Comparison of ENCODE assay signal across 9 cellular contexts in the genomic region with DNA sequence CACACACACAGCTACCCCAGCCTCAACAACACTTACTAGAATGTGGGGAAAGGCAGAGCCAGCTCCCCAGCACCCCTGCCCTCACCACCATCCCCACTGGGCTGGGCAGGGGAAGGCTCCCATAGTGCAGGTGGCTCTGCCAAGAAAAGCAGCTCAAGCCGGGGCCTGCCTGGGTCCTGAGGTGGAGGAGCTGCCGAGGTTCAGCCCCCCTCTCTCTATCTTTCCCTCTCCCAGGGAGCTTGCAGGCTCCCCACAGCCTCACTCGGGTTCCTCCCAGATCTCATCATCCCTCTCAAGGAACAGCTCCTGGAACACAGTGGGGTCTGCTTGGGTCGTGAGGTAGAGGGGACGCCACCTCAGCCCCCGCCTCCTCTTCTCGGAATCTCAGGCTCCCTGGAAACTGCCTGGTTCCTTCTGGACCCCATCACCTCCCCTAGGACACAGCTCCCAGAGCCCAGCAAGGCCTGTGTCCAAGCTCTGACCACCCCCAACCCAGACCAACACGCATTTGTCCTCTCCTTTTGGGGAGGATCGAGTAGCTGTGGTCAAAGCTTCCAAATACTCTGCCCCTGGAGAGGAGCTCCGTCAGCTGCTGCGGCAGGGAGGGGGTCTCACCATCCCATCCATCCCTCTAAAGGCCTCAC. TPM values are rescaled to one million over a fixed set of nuclear protein-coding genes. Genes with fewer than 3 reads are reported as not detected.
A peak's percentile ranks its signal among the peaks of the same experiment; 100 is the strongest.
DNase-seq lines count a peak whose midpoint lies in the region; ATAC-seq, FAIRE-seq and TF ChIP-seq lines count a peak whose summit lies in the region.
"Had no signal": no experiment of that assay in that cellular context is flagged by ENCODE, and none has a peak within 500 bp of the region (broad histone marks: within the 10 kb centered on the region; RNA-seq: fewer than 3 reads in every experiment).

No MANE protein-coding gene starts in this region.

- CTCF ChIA-PET in H1 (lab: Charles Lee; ENCODE audit: partially characterized antibody), result interaction anchor here (0.5 to 15.9 kb wide), 9 partner anchors 10 to 176 kb away, joined by 3 to 224 read pairs (median 36); partner anchors contain the start of genes S100A1, S100A13 and S100A6

- no peaks in the 10 kb centered on the region for H3K79me2 ChIP-seq in H1 (ENCODE audit: control insufficient read depth in 1 of 2, insufficient read depth in 2 of 2, low read length in 2 of 2)

- 0 out of 2 replicates have a peak overlapping the region, but pooled peaks have one; percentile 43 for H2BK20ac ChIP-seq in H1 (ENCODE audit: low read length)

- H4K8ac ChIP-seq in H1 (ENCODE audit: extremely low read depth, insufficient read depth, low read length), result no peak overlapping the region

- peak overlapping the region; percentile 79; the same call in 1 of the 2 replicates for H2BK5ac ChIP-seq in H1 (ENCODE audit: low read depth, low read length)

- H2AK5ac ChIP-seq in H1 (ENCODE audit: low read depth, low read length), result no peak overlapping the region

- H3K9ac ChIP-seq in HUES6 (ENCODE audit: low read length) (peak overlapping the region; percentile 5), H1 (replicated peaks in 1 of 4; ENCODE audit: extremely low read depth in 1 of 4, low read depth in 3 of 4, low read length in 3 of 4) (no peak overlapping the region), subcutaneous abdominal adipose tissue (ENCODE audit: low read length in 5 of 5) (peak overlapping the region; percentile 39 to 95 (median 77))

- peaks cover 3% of the 10 kb centered on the region for H3K23me2 ChIP-seq in H1 (ENCODE audit: low read depth, low read length)

- peak overlapping the region; percentile 75 for H3K18ac ChIP-seq in H1 (ENCODE audit: extremely low read depth, low read length)

- TF ChIP-seq RAD21 in H1 (IDR thresholded peaks at IDR 0.05 in 1 of 2, conservative IDR thresholded peaks at IDR 0.05 in 1 of 2; ENCODE audit: low read depth in 2 of 2, low read length in 2 of 2), result no peak

- TF ChIP-seq POLR2A in H1 (IDR thresholded peaks at IDR 0.05; ENCODE audit: control extremely low read depth in 1 of 2, low read depth in 2 of 2, low read length in 2 of 2), result no peak

- peak overlapping the region; percentile 59 to 77 for H3K4me2 ChIP-seq in H1 (ENCODE audit: insufficient read depth in 1 of 2, low read depth in 2 of 2, low read length in 2 of 2)

- no peaks in the 10 kb centered on the region for H3K79me1 ChIP-seq in H1 (ENCODE audit: low read depth, low read length)

- H3K36me3 ChIP-seq in HUES6 (ENCODE audit: control insufficient read depth, insufficient read depth, low read length) (no peaks in the 10 kb centered on the region), H1 (ENCODE audit: control insufficient read depth in 2 of 4, insufficient read depth in 4 of 4, low read length in 3 of 4) (no peaks in the 10 kb centered on the region), lower lobe of right lung (peaks cover 6% of the 10 kb centered on the region), subcutaneous abdominal adipose tissue (ENCODE audit: control insufficient read depth in 5 of 5, insufficient read depth in 5 of 5, low read length in 5 of 5) (peaks cover 0 to 9% (median 7%) of the 10 kb centered on the region in 5 donors)

- H2BK120ac ChIP-seq in H1 (replicated peaks; ENCODE audit: low read depth, low read length), result no peak overlapping the region

- H3K4ac ChIP-seq in H1 (replicated peaks; ENCODE audit: insufficient read length, low read depth, low read length), result no peak overlapping the region

- no peak for ATAC-seq in lower lobe of right lung
- ATAC-seq in GM21717 (IDR thresholded peaks at IDR 0.05; ENCODE audit: unreplicated experiment), result no peak

- H3K4me1 ChIP-seq in HUES6 (ENCODE audit: control insufficient read depth, insufficient read depth, low read length) (peaks cover 66% of the 10 kb centered on the region), H1 (replicated peaks in 1 of 4; ENCODE audit: control insufficient read depth in 3 of 4, insufficient read depth in 4 of 4, low read length in 3 of 4) (peaks cover 0 to 35% (median 25%) of the 10 kb centered on the region in 4 experiments; a peak in 6 of 7 replicates), lower lobe of right lung (peaks cover 58% of the 10 kb centered on the region), subcutaneous abdominal adipose tissue (ENCODE audit: control insufficient read depth in 5 of 5, insufficient read depth in 5 of 5, low read length in 5 of 5) (peaks cover 13 to 75% (median 54%) of the 10 kb centered on the region in 5 donors)

- H3K4me3 ChIP-seq in HUES6 (ENCODE audit: low read depth, low read length) (peak overlapping the region; percentile 44), H1 (ENCODE audit: extremely low read depth in 1 of 4, insufficient read depth in 2 of 4, low read depth in 3 of 4, low read length in 4 of 4) (peak overlapping the region in 2 of 4 experiments; percentile 10 to 51; a peak in 6 of 8 replicates), lower lobe of right lung (peak overlapping the region; percentile 62), subcutaneous abdominal adipose tissue (ENCODE audit: low read depth in 1 of 5, low read length in 5 of 5) (peak overlapping the region; percentile 54 to 90 (median 75))

- no peak overlapping the region for H3K56ac ChIP-seq in H1 (replicated peaks; ENCODE audit: insufficient read length, low read depth, low read length)

- WGBS in H1 (ENCODE audit: extremely low coverage in 1 of 2, insufficient coverage in 1 of 2, insufficient read length in 1 of 2, insufficient replicate concordance in 2 of 2, low coverage in 1 of 2, low lambda C conversion rate in 2 of 2, missing lambda C conversion rate in 1 of 2), 2 experiments, result 62% methylated on average over 11 of the region's 11 CpGs; no CpG with 5 or more reads in 1 of the 2 experiments

- H2AFZ ChIP-seq in H1 (ENCODE audit: low read length), result peak overlapping the region; percentile 8; the same call in 1 of the 2 replicates

- intact Hi-C loops in lower lobe of right lung (cut with DNase I), result no loop called here

- POLR2A ChIA-PET in H1 (lab: Charles Lee; ENCODE audit: partially characterized antibody), result interaction anchor here (1.0 to 15.3 kb wide), 11 partner anchors 13 to 378 kb away, joined by 3 to 261 read pairs (median 4); partner anchors contain the start of genes CHTOP, RPS27, S100A1 and S100A13

- no peak overlapping the region for H3K27ac ChIP-seq in HUES6 (ENCODE audit: low read depth, low read length)
- H3K27ac ChIP-seq in H1 (ENCODE audit: low read depth, low read length), result no peak overlapping the region
- H3K27ac ChIP-seq in lower lobe of right lung, result peak overlapping the region; percentile 80
- peak overlapping the region; percentile 92 for H3K27ac ChIP-seq in subcutaneous abdominal adipose tissue (ENCODE audit: low read depth, low read length)

- DNase-seq in H1 (ENCODE audit: low read depth in 1 of 2, low spot score in 2 of 2), result no peak
- DNase-seq in lower lobe of right lung, result no peak
- DNase-seq in D341Med (ENCODE audit: low spot score), result no peak
- DNase-seq in activated CD4-positive, alpha-beta T cell treated with anti-CD3 and anti-CD28 coated beads, Interleukin-2, amount 50 U/mL, for 4 hours, result no peak
- DNase-seq in iPS-NIHi7 (ENCODE audit: extremely low spot score), result no peak
- DNase-seq: occipital lobe had no signal

- no peak for TF ChIP-seq EP300 in H1 (IDR thresholded peaks at IDR 0.05; ENCODE audit: borderline replicate concordance in 1 of 2, low read depth in 2 of 2, low read length in 2 of 2)

- H4K20me1 ChIP-seq in H1 (replicated peaks in 1 of 2; ENCODE audit: control insufficient read depth in 1 of 2, insufficient read depth in 2 of 2, low read length in 2 of 2), result no peaks in the 10 kb centered on the region

- H3K14ac ChIP-seq in H1 (ENCODE audit: insufficient read length), result no peak overlapping the region

- FAIRE-seq in H1 (lab: Jason Lieb, UNC), result no peak

- H4K5ac ChIP-seq in H1 (ENCODE audit: insufficient read length, low read depth, low read length), result no peak overlapping the region

- no peak overlapping the region for H3K23ac ChIP-seq in H1 (ENCODE audit: insufficient read length)

- H3K27me3 ChIP-seq in HUES6 (ENCODE audit: control insufficient read depth, insufficient read depth, low read length), result peaks cover 9% of the 10 kb centered on the region
- no peaks in the 10 kb centered on the region; a peak in 1 of 7 replicates for H3K27me3 ChIP-seq in H1 (replicated peaks in 1 of 4; ENCODE audit: control insufficient read depth in 3 of 4, extremely low read depth in 1 of 4, insufficient read depth in 3 of 4, low read length in 3 of 4)
- H3K27me3 ChIP-seq in lower lobe of right lung (ENCODE audit: low read depth), result no peaks in the 10 kb centered on the region
- no peaks in the 10 kb centered on the region for H3K27me3 ChIP-seq in subcutaneous abdominal adipose tissue (ENCODE audit: control insufficient read depth in 5 of 5, insufficient read depth in 4 of 5, low read length in 5 of 5)

- H3K9me3 ChIP-seq in HUES6 (ENCODE audit: control insufficient read depth, insufficient read depth, low read depth, low read length), result no peaks in the 10 kb centered on the region
- no peaks in the 10 kb centered on the region for H3K9me3 ChIP-seq in H1 (ENCODE audit: insufficient read depth in 2 of 2, low read depth in 1 of 2, low read length in 1 of 2)
- no peaks in the 10 kb centered on the region for H3K9me3 ChIP-seq in lower lobe of right lung
- H3K9me3 ChIP-seq in subcutaneous abdominal adipose tissue (ENCODE audit: control insufficient read depth in 5 of 5, low read length in 5 of 5), result no peaks in the 10 kb centered on the region

- H4K91ac ChIP-seq in H1 (replicated peaks; ENCODE audit: insufficient read length, low read length), result peak overlapping the region; percentile 54

- TF ChIP-seq CTCF in H1 (IDR thresholded peaks at IDR 0.05; ENCODE audit: control extremely low read depth in 1 of 3, insufficient read depth in 1 of 3, low read depth in 1 of 3, low read length in 3 of 3) (no peak), lower lobe of right lung (IDR thresholded peaks at IDR 0.05) (no peak)

- peak overlapping the region; percentile 96; the same call in 1 of the 2 replicates for H2BK15ac ChIP-seq in H1 (ENCODE audit: low read length)

- H2BK12ac ChIP-seq in H1 (ENCODE audit: low read depth, low read length), result peak overlapping the region; percentile 84; the same call in 1 of the 2 replicates

RNA-seq across cellular contexts. Expression of gene S100A16, which starts 0.7 kb away (rescaled TPM):
- total RNA-seq in H1 (2021; fragmentation: NEBNext Ultra II Directional; extraction: Animal tissue kit (Norgen Biotek cat#: 25700)), result 14.7 and 14.9 TPM in 2 replicates
- polyA plus RNA-seq in H1 (2011; rRNA removed), result 51.7 and 61.4 TPM in 2 replicates
- 45.0 TPM for polyA plus RNA-seq in H1 (2011; cell fraction: cytosol; rRNA removed)
- 26.3 TPM for polyA plus RNA-seq in H1 (2011; cell fraction: nucleus; rRNA removed)
- 14.2 to 25.5 TPM (median 21.1 TPM) in 4 replicates for polyA plus RNA-seq in H1 (2012, experiment 1 of 2)
- 26.5 TPM for polyA plus RNA-seq in H1 (2012, experiment 2 of 2)
- polyA plus RNA-seq in H1 (2013, experiment 1 of 2), result 17.5 TPM
- 17.9 TPM for polyA plus RNA-seq in H1 (2013, experiment 2 of 2)
- 12.3 and 17.1 TPM in 2 replicates for polyA minus RNA-seq in H1 (2011; rRNA and poly(A)+ RNA removed)
- polyA minus RNA-seq in H1 (2011; cell fraction: cytosol; rRNA and poly(A)+ RNA removed), result 11.1 TPM
- polyA minus RNA-seq in H1 (2011; cell fraction: nucleus; rRNA and poly(A)+ RNA removed), result 7.6 TPM
- total RNA-seq in lower lobe of right lung, result 52.3 TPM

RNA-seq across cellular contexts. Expression of gene S100A14, which starts 3.9 kb away (rescaled TPM):
- total RNA-seq in H1 (2021; fragmentation: NEBNext Ultra II Directional; extraction: Animal tissue kit (Norgen Biotek cat#: 25700)), result 1.4 and 1.5 TPM in 2 replicates
- 3.7 and 5.3 TPM in 2 replicates for polyA plus RNA-seq in H1 (2011; rRNA removed)
- 3.0 TPM for polyA plus RNA-seq in H1 (2011; cell fraction: cytosol; rRNA removed)
- polyA plus RNA-seq in H1 (2011; cell fraction: nucleus; rRNA removed), result 1.3 TPM
- 1.7 to 4.9 TPM (median 3.7 TPM) in 4 replicates for polyA plus RNA-seq in H1 (2012, experiment 1 of 2)
- polyA plus RNA-seq in H1 (2012, experiment 2 of 2), result 1.6 TPM
- 1.2 TPM for polyA plus RNA-seq in H1 (2013, experiment 1 of 2)
- 1.6 TPM for polyA plus RNA-seq in H1 (2013, experiment 2 of 2)
- 0.63 and 3.6 TPM in 2 replicates for polyA minus RNA-seq in H1 (2011; rRNA and poly(A)+ RNA removed)
- polyA minus RNA-seq in H1 (2011; cell fraction: cytosol; rRNA and poly(A)+ RNA removed), result 2.6 TPM
- not detected for polyA minus RNA-seq in H1 (2011; cell fraction: nucleus; rRNA and poly(A)+ RNA removed)
- 138 TPM for total RNA-seq in lower lobe of right lung

RNA-seq across cellular contexts. Expression of gene S100A13, which starts 15.1 kb away (rescaled TPM):
- total RNA-seq in H1 (2021; fragmentation: NEBNext Ultra II Directional; extraction: Animal tissue kit (Norgen Biotek cat#: 25700)), result 63.6 and 65.3 TPM in 2 replicates
- polyA plus RNA-seq in H1 (2011; rRNA removed), result 79.0 and 127 TPM in 2 replicates
- 122 TPM for polyA plus RNA-seq in H1 (2011; cell fraction: cytosol; rRNA removed)
- polyA plus RNA-seq in H1 (2011; cell fraction: nucleus; rRNA removed), result 65.5 TPM
- 102 to 124 TPM (median 115 TPM) in 4 replicates for polyA plus RNA-seq in H1 (2012, experiment 1 of 2)
- polyA plus RNA-seq in H1 (2012, experiment 2 of 2), result 229 TPM
- 97.0 TPM for polyA plus RNA-seq in H1 (2013, experiment 1 of 2)
- 96.5 TPM for polyA plus RNA-seq in H1 (2013, experiment 2 of 2)
- 33.9 and 48.4 TPM in 2 replicates for polyA minus RNA-seq in H1 (2011; rRNA and poly(A)+ RNA removed)
- 12.7 TPM for polyA minus RNA-seq in H1 (2011; cell fraction: cytosol; rRNA and poly(A)+ RNA removed)
- 18.6 TPM for polyA minus RNA-seq in H1 (2011; cell fraction: nucleus; rRNA and poly(A)+ RNA removed)
- 83.0 TPM for total RNA-seq in lower lobe of right lung

RNA-seq across cellular contexts. Expression of gene S100A1, which starts 16.0 kb away (rescaled TPM):
- not detected in 2 replicates for total RNA-seq in H1 (2021; fragmentation: NEBNext Ultra II Directional; extraction: Animal tissue kit (Norgen Biotek cat#: 25700))
- polyA plus RNA-seq in H1 (2011; rRNA removed), result 1.1 and 2.0 TPM in 2 replicates
- 2.4 TPM for polyA plus RNA-seq in H1 (2011; cell fraction: cytosol; rRNA removed)
- polyA plus RNA-seq in H1 (2011; cell fraction: nucleus; rRNA removed), result 0.34 TPM
- polyA plus RNA-seq in H1 (2012, experiment 1 of 2), result 1.5 to 3.8 TPM (median 2.2 TPM) in 4 replicates
- 1.8 TPM for polyA plus RNA-seq in H1 (2012, experiment 2 of 2)
- 0.36 TPM for polyA plus RNA-seq in H1 (2013, experiment 1 of 2)
- polyA plus RNA-seq in H1 (2013, experiment 2 of 2), result 0.13 TPM
- polyA minus RNA-seq in H1 (2011; rRNA and poly(A)+ RNA removed), result 0.41 and 0.47 TPM in 2 replicates
- not detected for polyA minus RNA-seq in H1 (2011; cell fraction: cytosol; rRNA and poly(A)+ RNA removed)
- 0.40 TPM for polyA minus RNA-seq in H1 (2011; cell fraction: nucleus; rRNA and poly(A)+ RNA removed)
- 0.71 TPM for total RNA-seq in lower lobe of right lung

RNA-seq across cellular contexts. Expression of gene CHTOP, which starts 21.6 kb away (rescaled TPM):
- 103 and 104 TPM in 2 replicates for total RNA-seq in H1 (2021; fragmentation: NEBNext Ultra II Directional; extraction: Animal tissue kit (Norgen Biotek cat#: 25700))
- 73.6 and 84.6 TPM in 2 replicates for polyA plus RNA-seq in H1 (2011; rRNA removed)
- polyA plus RNA-seq in H1 (2011; cell fraction: cytosol; rRNA removed), result 111 TPM
- polyA plus RNA-seq in H1 (2011; cell fraction: nucleus; rRNA removed), result 53.8 TPM
- polyA plus RNA-seq in H1 (2012, experiment 1 of 2), result 95.7 to 110 TPM (median 101 TPM) in 4 replicates
- 55.3 TPM for polyA plus RNA-seq in H1 (2012, experiment 2 of 2)
- polyA plus RNA-seq in H1 (2013, experiment 1 of 2), result 79.2 TPM
- 79.7 TPM for polyA plus RNA-seq in H1 (2013, experiment 2 of 2)
- polyA minus RNA-seq in H1 (2011; rRNA and poly(A)+ RNA removed), result 47.3 and 49.3 TPM in 2 replicates
- polyA minus RNA-seq in H1 (2011; cell fraction: cytosol; rRNA and poly(A)+ RNA removed), result 45.4 TPM
- 97.4 TPM for polyA minus RNA-seq in H1 (2011; cell fraction: nucleus; rRNA and poly(A)+ RNA removed)
- total RNA-seq in lower lobe of right lung, result 72.2 TPM

Comparison
In these comparisons a context has a peak if more than half of its experiments do, and no peak if none do; other contexts are left out.
1. H3K27ac ChIP-seq: peak in lower lobe of right lung (single experiment) and subcutaneous abdominal adipose tissue (single experiment); none in HUES6 (single experiment) and H1 (single experiment).
2. H3K9ac ChIP-seq: peak in HUES6 (single experiment) and subcutaneous abdominal adipose tissue (5 of 5); none in H1 (0 of 4).
3. RNA of gene S100A14, which starts 3.9 kb away (total RNA-seq): 138 TPM in lower lobe of right lung (single experiment); 1.4 to 1.5 TPM in H1; every median in the first group is over 10 times any median in the second.